In the genomic region with DNA sequence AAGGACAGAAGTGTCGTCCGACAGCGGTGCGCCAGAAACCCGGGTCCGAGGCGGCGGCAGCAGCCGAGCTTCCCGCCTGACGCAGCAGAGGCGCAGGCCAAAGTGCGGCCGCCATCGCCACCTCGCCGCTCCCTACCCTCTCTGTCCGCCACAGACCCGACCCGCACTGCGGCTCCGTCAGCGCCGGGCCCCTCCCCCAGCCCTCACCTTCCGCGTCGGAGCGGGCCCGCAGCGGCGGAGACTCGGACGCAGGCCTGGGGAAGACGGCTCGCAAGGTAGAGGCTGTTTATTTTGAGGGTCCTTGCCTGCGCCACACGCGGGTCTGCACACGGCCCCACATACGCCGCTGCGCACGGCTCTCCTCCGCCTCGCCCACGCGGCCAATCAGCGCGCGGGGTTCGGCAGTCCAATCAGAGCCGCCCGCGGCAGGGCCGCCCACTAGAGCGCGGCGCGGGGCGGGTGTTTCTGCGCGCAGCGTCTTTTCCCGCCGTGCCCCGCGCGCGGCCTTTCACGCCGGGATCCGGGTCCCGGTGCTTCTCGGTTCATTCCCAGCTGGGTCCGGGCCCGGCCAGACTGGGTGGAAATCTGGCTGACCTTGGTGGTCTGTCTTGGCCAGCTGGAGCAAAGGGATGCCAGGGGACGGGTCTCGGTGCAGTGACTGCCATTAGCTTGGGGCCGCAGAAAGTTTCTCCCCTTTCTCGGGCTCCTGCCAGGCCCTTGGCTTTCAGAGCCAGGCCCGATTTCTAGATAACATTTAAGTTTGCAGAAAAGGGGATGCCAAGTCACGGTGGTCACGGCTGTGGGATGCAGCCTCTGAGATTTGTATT, we compare ENCODE assay signal across 1 cellular context.
TF ChIP-seq lines count a peak whose summit lies in the region.

A gene (minus strand): TSS at position 328 of the 827 bp plus-strand sequence. CDS start 12,139 bp downstream, outside the sequence.

TF ChIP-seq in GM12878, 131 proteins besides CTCF, POLR2A, EP300 and RAD21 (continued from another document):
- TF ChIP-seq, protein P1, sequence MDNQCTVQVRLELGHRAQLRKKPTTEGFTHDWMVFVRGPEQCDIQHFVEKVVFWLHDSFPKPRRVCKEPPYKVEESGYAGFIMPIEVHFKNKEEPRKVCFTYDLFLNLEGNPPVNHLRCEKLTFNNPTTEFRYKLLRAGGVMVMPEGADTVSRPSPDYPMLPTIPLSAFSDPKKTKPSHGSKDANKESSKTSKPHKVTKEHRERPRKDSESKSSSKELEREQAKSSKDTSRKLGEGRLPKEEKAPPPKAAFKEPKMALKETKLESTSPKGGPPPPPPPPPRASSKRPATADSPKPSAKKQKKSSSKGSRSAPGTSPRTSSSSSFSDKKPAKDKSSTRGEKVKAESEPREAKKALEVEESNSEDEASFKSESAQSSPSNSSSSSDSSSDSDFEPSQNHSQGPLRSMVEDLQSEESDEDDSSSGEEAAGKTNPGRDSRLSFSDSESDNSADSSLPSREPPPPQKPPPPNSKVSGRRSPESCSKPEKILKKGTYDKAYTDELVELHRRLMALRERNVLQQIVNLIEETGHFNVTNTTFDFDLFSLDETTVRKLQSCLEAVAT (IDR thresholded peaks at IDR 0.05): no peak
- peak; percentile 82 for TF ChIP-seq YY1 (IDR thresholded peaks at IDR 0.05; ENCODE audit: low read depth, low read length)
- TF ChIP-seq RFX5 (IDR thresholded peaks at IDR 0.05; ENCODE audit: low read depth, low read length): no peak
- TF ChIP-seq ZNF384 (IDR thresholded peaks at IDR 0.05; ENCODE audit: borderline replicate concordance, low read depth, low read length): no peak
- TF ChIP-seq, protein P2, sequence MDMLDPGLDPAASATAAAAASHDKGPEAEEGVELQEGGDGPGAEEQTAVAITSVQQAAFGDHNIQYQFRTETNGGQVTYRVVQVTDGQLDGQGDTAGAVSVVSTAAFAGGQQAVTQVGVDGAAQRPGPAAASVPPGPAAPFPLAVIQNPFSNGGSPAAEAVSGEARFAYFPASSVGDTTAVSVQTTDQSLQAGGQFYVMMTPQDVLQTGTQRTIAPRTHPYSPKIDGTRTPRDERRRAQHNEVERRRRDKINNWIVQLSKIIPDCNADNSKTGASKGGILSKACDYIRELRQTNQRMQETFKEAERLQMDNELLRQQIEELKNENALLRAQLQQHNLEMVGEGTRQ (IDR thresholded peaks at IDR 0.05; ENCODE audit: borderline replicate concordance, low read depth, low read length): no peak; the same call in 1 of the 2 replicates
- TF ChIP-seq, protein P3, sequence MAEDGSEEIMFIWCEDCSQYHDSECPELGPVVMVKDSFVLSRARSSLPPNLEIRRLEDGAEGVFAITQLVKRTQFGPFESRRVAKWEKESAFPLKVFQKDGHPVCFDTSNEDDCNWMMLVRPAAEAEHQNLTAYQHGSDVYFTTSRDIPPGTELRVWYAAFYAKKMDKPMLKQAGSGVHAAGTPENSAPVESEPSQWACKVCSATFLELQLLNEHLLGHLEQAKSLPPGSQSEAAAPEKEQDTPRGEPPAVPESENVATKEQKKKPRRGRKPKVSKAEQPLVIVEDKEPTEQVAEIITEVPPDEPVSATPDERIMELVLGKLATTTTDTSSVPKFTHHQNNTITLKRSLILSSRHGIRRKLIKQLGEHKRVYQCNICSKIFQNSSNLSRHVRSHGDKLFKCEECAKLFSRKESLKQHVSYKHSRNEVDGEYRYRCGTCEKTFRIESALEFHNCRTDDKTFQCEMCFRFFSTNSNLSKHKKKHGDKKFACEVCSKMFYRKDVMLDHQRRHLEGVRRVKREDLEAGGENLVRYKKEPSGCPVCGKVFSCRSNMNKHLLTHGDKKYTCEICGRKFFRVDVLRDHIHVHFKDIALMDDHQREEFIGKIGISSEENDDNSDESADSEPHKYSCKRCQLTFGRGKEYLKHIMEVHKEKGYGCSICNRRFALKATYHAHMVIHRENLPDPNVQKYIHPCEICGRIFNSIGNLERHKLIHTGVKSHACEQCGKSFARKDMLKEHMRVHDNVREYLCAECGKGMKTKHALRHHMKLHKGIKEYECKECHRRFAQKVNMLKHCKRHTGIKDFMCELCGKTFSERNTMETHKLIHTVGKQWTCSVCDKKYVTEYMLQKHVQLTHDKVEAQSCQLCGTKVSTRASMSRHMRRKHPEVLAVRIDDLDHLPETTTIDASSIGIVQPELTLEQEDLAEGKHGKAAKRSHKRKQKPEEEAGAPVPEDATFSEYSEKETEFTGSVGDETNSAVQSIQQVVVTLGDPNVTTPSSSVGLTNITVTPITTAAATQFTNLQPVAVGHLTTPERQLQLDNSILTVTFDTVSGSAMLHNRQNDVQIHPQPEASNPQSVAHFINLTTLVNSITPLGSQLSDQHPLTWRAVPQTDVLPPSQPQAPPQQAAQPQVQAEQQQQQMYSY (CRISPR knock-in tag; IDR thresholded peaks at IDR 0.05): no peak
- peak; percentile 9; the same call in 1 of the 2 replicates for TF ChIP-seq MYB (IDR thresholded peaks at IDR 0.05; ENCODE audit: borderline replicate concordance, low read depth, low read length)
- peak; percentile 80 for TF ChIP-seq IKZF1 (conservative IDR thresholded peaks at IDR 0.05)
- TF ChIP-seq KAT2A (conservative IDR thresholded peaks at IDR 0.05; ENCODE audit: control insufficient read depth, low read depth, low read length): no peak
- TF ChIP-seq LARP7 (IDR thresholded peaks at IDR 0.05): peak; percentile 100
- TF ChIP-seq CBX5 (IDR thresholded peaks at IDR 0.05; ENCODE audit: low read depth): no peak
- TF ChIP-seq NR2F1 (conservative IDR thresholded peaks at IDR 0.05): 0 out of 2 replicates have a peak, but pooled peaks have one; percentile 10
- peak; percentile 82 for TF ChIP-seq TAF1 (IDR thresholded peaks at IDR 0.05; ENCODE audit: borderline replicate concordance, low read depth, low read length)
- TF ChIP-seq EGR1 (IDR thresholded peaks at IDR 0.05; ENCODE audit: borderline replicate concordance in 1 of 2, low read depth in 2 of 2, low read length in 2 of 2): peak; percentile 56 to 88
- TF ChIP-seq STAT1 (conservative IDR thresholded peaks at IDR 0.05): no peak; the same call in 1 of the 2 replicates
TF ChIP-seq in GM12878: peak in this region for 51.
